In genomic region chr12:69874606-69875005, GRCh38 we compare ENCODE assay signal across 21 cellular contexts. TPM values are rescaled to one million over a fixed set of nuclear protein-coding genes. Genes with fewer than 3 reads are reported as not detected.
DNase-seq lines count a peak whose midpoint lies in the region; ATAC-seq, FAIRE-seq and TF ChIP-seq lines count a peak whose summit lies in the region.
"Had no signal": no experiment of that assay in that cellular context is flagged by ENCODE, and none has a peak within 500 bp of the region (broad histone marks: within the 10 kb centered on the region; RNA-seq: fewer than 3 reads in every experiment).

No MANE protein-coding gene starts in this region.

- no peak overlapping the region for H3K23ac ChIP-seq in mesenchymal stem cell (ENCODE audit: low read length in 2 of 2)

- no peaks in the 10 kb centered on the region for H3K79me1 ChIP-seq in mesenchymal stem cell (replicated peaks; ENCODE audit: low read length, poor library complexity, severe bottlenecking)

- H3F3A ChIP-seq in PC-3 (ENCODE audit: low read length, unreplicated experiment) = no peaks in the 10 kb centered on the region

- no peaks in the 10 kb centered on the region for H3K27me3 ChIP-seq in mesenchymal stem cell (ENCODE audit: control insufficient read depth in 1 of 2, insufficient read depth in 1 of 2, low read length in 2 of 2)
- no peaks in the 10 kb centered on the region for H3K27me3 ChIP-seq in PC-3 (ENCODE audit: low read length)

- H3K9ac ChIP-seq in mesenchymal stem cell (ENCODE audit: low read length) (peak overlapping the region; percentile 41), PC-3 (ENCODE audit: low read length) (no peak overlapping the region)
- H3K9ac ChIP-seq: GM23248 had no signal

- H3K4ac ChIP-seq in mesenchymal stem cell (ENCODE audit: low read depth in 1 of 2, low read length in 2 of 2) = no peak overlapping the region

- H2BK120ac ChIP-seq in mesenchymal stem cell (ENCODE audit: low read depth, low read length) = no peak overlapping the region

- no peak for ATAC-seq in A549
- ATAC-seq in PC-3 = no peak
- no peak for ATAC-seq in HG03135 (IDR thresholded peaks at IDR 0.05; ENCODE audit: unreplicated experiment)

- no peak for DNase-seq in A549 (ENCODE audit: low read depth in 1 of 2, low spot score in 1 of 2)
- DNase-seq in mesenchymal stem cell = no peak
- DNase-seq in PC-3 = no peak
- no peak for DNase-seq in activated gamma-delta T cell treated with Interleukin-2 at 50 U/mL for 16 hours
- DNase-seq: Calu3; CD4-positive, alpha-beta memory T cell; COR-L47; DMS53; DMS79 treated with DMSO at 0.1 percent for 48 hours; GM23248; H7; HCEC 1CT had no signal

- H2AK5ac ChIP-seq in mesenchymal stem cell (ENCODE audit: low read length, severe bottlenecking) = no peak overlapping the region

- TF ChIP-seq POLR2A in A549 (IDR thresholded peaks at IDR 0.05; ENCODE audit: low read length) = no peak

- POLR2A ChIA-PET in A549 (lab: Yijun Ruan, JAX) (no interaction called here), PC-3 (lab: Charles Lee; ENCODE audit: unreplicated experiment) (no interaction called here)

- H2BK5ac ChIP-seq in mesenchymal stem cell (ENCODE audit: low read depth, low read length, poor library complexity, severe bottlenecking) = no peak overlapping the region

- no peak for TF ChIP-seq EP300 in A549 (IDR thresholded peaks at IDR 0.05)

- no peak overlapping the region for H3K18ac ChIP-seq in mesenchymal stem cell (ENCODE audit: low read depth in 1 of 2, low read length in 2 of 2)

- H3K27ac ChIP-seq in A549 (no peak overlapping the region), mesenchymal stem cell (ENCODE audit: low read length, poor library complexity, severe bottlenecking) (no peak overlapping the region), PC-3 (ENCODE audit: low read length) (no peak overlapping the region)
- H3K27ac ChIP-seq: 22Rv1, GM23248 had no signal

- H4K91ac ChIP-seq in mesenchymal stem cell (ENCODE audit: low read length) = no peak overlapping the region

- H4K8ac ChIP-seq in mesenchymal stem cell (ENCODE audit: low read length) = no peak overlapping the region

- no peak for TF ChIP-seq RAD21 in A549 (conservative IDR thresholded peaks at IDR 0.05 in 1 of 2, IDR thresholded peaks at IDR 0.05 in 1 of 2)

- FAIRE-seq in A549 (lab: Jason Lieb, UNC) (no peak), endometrium (lab: Jason Lieb, UNC) (peak; percentile 67)
- FAIRE-seq: G401.6, GM12892, GM19239, H1 had no signal

- no peak overlapping the region for H3K14ac ChIP-seq in mesenchymal stem cell (ENCODE audit: low read length in 2 of 2)

- no peak overlapping the region for H2BK15ac ChIP-seq in mesenchymal stem cell (ENCODE audit: low read depth, poor library complexity, severe bottlenecking)

- CTCF ChIA-PET in A549 (lab: Yijun Ruan, JAX) = no interaction called here
- CTCF ChIA-PET in PC-3 (lab: Charles Lee) = no interaction called here

- TF ChIP-seq CTCF in A549 (IDR thresholded peaks at IDR 0.05) (no peak), PC-3 (conservative IDR thresholded peaks at IDR 0.05; ENCODE audit: low read depth, low read length) (no peak)

- no peaks in the 10 kb centered on the region for H3K9me2 ChIP-seq in PC-3 (replicated peaks; ENCODE audit: low read length)

- H3K79me2 ChIP-seq in PC-3 (ENCODE audit: low read length) = no peaks in the 10 kb centered on the region

- no peak overlapping the region for H3K4me3 ChIP-seq in A549
- H3K4me3 ChIP-seq in mesenchymal stem cell (ENCODE audit: insufficient read depth in 1 of 2, low read depth in 1 of 2, low read length in 2 of 2) = no peak overlapping the region
- H3K4me3 ChIP-seq in PC-3 (ENCODE audit: low read length) = no peak overlapping the region
- H3K4me3 ChIP-seq: GM23248 had no signal

- 0 out of 3 replicates have a peak, but pooled peaks cover 4% of the 10 kb centered on the region for H3K4me1 ChIP-seq in A549
- peaks cover 3% of the 10 kb centered on the region for H3K4me1 ChIP-seq in mesenchymal stem cell (ENCODE audit: control insufficient read depth, insufficient read depth, low read depth, low read length)
- peaks cover 13% of the 10 kb centered on the region for H3K4me1 ChIP-seq in PC-3 (ENCODE audit: insufficient read depth, low read length)

- no peak overlapping the region for H2BK12ac ChIP-seq in mesenchymal stem cell (ENCODE audit: low read length in 2 of 2)

- H3K36me3 ChIP-seq in mesenchymal stem cell (ENCODE audit: control insufficient read depth in 1 of 2, insufficient read depth in 2 of 2, low read depth in 1 of 2, low read length in 2 of 2) (no peaks in the 10 kb centered on the region), PC-3 (ENCODE audit: low read depth, low read length) (no peaks in the 10 kb centered on the region)

- no peaks in the 10 kb centered on the region for H4K20me1 ChIP-seq in PC-3 (ENCODE audit: low read length)

- no peak overlapping the region for H3K4me2 ChIP-seq in A549
- no peak overlapping the region for H3K4me2 ChIP-seq in mesenchymal stem cell (ENCODE audit: low read length, poor library complexity, severe bottlenecking)
- no peak overlapping the region for H3K4me2 ChIP-seq in PC-3 (ENCODE audit: low read length)

- H2AFZ ChIP-seq in mesenchymal stem cell (ENCODE audit: low read depth, low read length) = no peak overlapping the region
- no peak overlapping the region for H2AFZ ChIP-seq in PC-3 (ENCODE audit: low read length)
- H2AFZ ChIP-seq: GM23248 had no signal

- intact Hi-C loops in PC-3 (cut with micrococcal nuclease) = no loop called here

- no peaks in the 10 kb centered on the region for H3K9me3 ChIP-seq in A549
- H3K9me3 ChIP-seq in mesenchymal stem cell (ENCODE audit: control insufficient read depth, low read length) = no peaks in the 10 kb centered on the region
- no peaks in the 10 kb centered on the region for H3K9me3 ChIP-seq in PC-3 (ENCODE audit: low read length)

- WGBS in A549 (ENCODE audit: missing lambda C conversion rate) = 81% methylated on average over 1 of the region's 1 CpG
- WGBS in mesenchymal stem cell = no CpG with 5 or more reads among the region's 1 CpG

- no TSS peak for BruUV-seq in PC-3 (replicated peaks; lab: Mats Ljungman, UMichigan)

TF ChIP-seq in A549, 52 proteins besides CTCF, POLR2A, EP300 and RAD21:
- TF ChIP-seq NPAS2 (CRISPR knock-in tag; IDR thresholded peaks at IDR 0.05; ENCODE audit: borderline replicate concordance) = no peak
- peak; percentile 12 for TF ChIP-seq MAFK (IDR thresholded peaks at IDR 0.05; ENCODE audit: partially characterized antibody)

RNA-seq across cellular contexts. Expression of gene MYRFL, which starts 49.6 kb away (rescaled TPM):
- polyA plus RNA-seq in A549 (2011; rRNA removed) (0.12 TPM in 1 of 2 replicates, not detected in the other), A549 (2017; fragmentation: RNase III; extraction: RNeasy Plus Mini Kit Qiagen cat#74134 plus additional on column Dnase treatment) (0.04 TPM in 1 of 3 replicates, not detected in the others)
- polyA plus RNA-seq in A549 (2012; cell fraction: cytosol; rRNA removed) = not detected in 2 replicates
- 0.02 TPM in 1 of 2 replicates, not detected in the other for polyA plus RNA-seq in A549 (2012; cell fraction: nucleus; rRNA removed)
- 0.08 TPM in 1 of 2 replicates, not detected in the other for polyA minus RNA-seq in A549 (2011; rRNA and poly(A)+ RNA removed)
- not detected for polyA plus RNA-seq in mesenchymal stem cell (2013, experiment 1 of 2)
- polyA plus RNA-seq in mesenchymal stem cell (2013, experiment 2 of 2) = not detected
- not detected in 2 replicates for total RNA-seq in PC-3 (2014; rRNA removed)
- total RNA-seq: CD4-positive, alpha-beta memory T cell; Daoy; GM23248; H7 had no signal
- polyA plus RNA-seq: BJ; CD4-positive, alpha-beta memory T cell; GM23248 had no signal
